Comparison of ENCODE assay signal across 2 cellular contexts in genomic region chr16:88517208-88517774, GRCh38.
A peak's percentile ranks its signal among the peaks of the same experiment; 100 is the strongest.
TF ChIP-seq lines count a peak whose summit lies in the region.

No MANE protein-coding gene starts in this region.

TF ChIP-seq in HEK293, 187 proteins besides CTCF, POLR2A, EP300 and RAD21:
- TF ChIP-seq ZBTB17 (tag by site-specific recombination; IDR thresholded peaks at IDR 0.05) (peak; percentile 87), ZNF366 (tag by site-specific recombination; conservative IDR thresholded peaks at IDR 0.05) (peak; percentile 87), ZFHX2 (tag by site-specific recombination; conservative IDR thresholded peaks at IDR 0.05) (peak; percentile 89), EGR2 (tag by site-specific recombination; IDR thresholded peaks at IDR 0.05; ENCODE audit: low read depth) (peak; percentile 96)
TF ChIP-seq in HEK293: peak in this region for 4; not testable (repeated sequence) for 183.

TF ChIP-seq in K562, 482 proteins besides CTCF, POLR2A, EP300 and RAD21:
- peak; percentile 58 for TF ChIP-seq EGR1 (conservative IDR thresholded peaks at IDR 0.05)
- peak; percentile 81 for TF ChIP-seq HBP1 (CRISPR knock-in tag; IDR thresholded peaks at IDR 0.05)
- peak; percentile 40 for TF ChIP-seq SUPT5H (IDR thresholded peaks at IDR 0.05)
- 0 out of 2 replicates have a peak, but pooled peaks have one; percentile 12 for TF ChIP-seq THRB (CRISPR knock-in tag; conservative IDR thresholded peaks at IDR 0.05)
